9 cellular contexts compared by ENCODE assay signal in genomic region chr6:47308674-47309325, GRCh38. TPM values are rescaled to one million over a fixed set of nuclear protein-coding genes. Genes with fewer than 3 reads are reported as not detected.
DNase-seq lines count a peak whose midpoint lies in the region; ATAC-seq, FAIRE-seq and TF ChIP-seq lines count a peak whose summit lies in the region.
"Had no signal": no experiment of that assay in that cellular context is flagged by ENCODE, and none has a peak within 500 bp of the region (broad histone marks: within the 10 kb centered on the region; RNA-seq: fewer than 3 reads in every experiment).

No MANE protein-coding gene starts in this region.

- peak overlapping the region; percentile 41 for H3K27ac Mint-ChIP-seq in chondrocyte (ENCODE audit: unreplicated experiment)
- H3K27ac Mint-ChIP-seq: natural killer cell treated with Interleukin-12 subunit alpha and Interleukin-12 subunit beta and Interleukin-15 and Interleukin-18, amount 100 ng/mL, for 72 hours had no signal

- H3K9ac ChIP-seq in NT2/D1 (ENCODE audit: insufficient read length, low read depth) (peak overlapping the region; percentile 91), HepG2 (ENCODE audit: insufficient read depth, low read depth, low read length) (peak overlapping the region; percentile 94)

- peak overlapping the region; percentile 88 for H3K4me2 ChIP-seq in HepG2 (ENCODE audit: low read depth, low read length)

- BruUV-seq in HepG2 (replicated peaks; lab: Mats Ljungman, UMichigan): no TSS peak

- under 1% methylated on average over 35 of the region's 49 CpGs for WGBS in HepG2 (ENCODE audit: low lambda C conversion rate)

- TF ChIP-seq CTCF in HEK293 (tag by site-specific recombination; IDR thresholded peaks at IDR 0.05) (no peak), chondrocyte (IDR thresholded peaks at IDR 0.05) (no peak), HepG2 (CRISPR knock-in tag; IDR thresholded peaks at IDR 0.05) (no peak)

- no peak for TF ChIP-seq POLR2A in HepG2 (IDR thresholded peaks at IDR 0.05; ENCODE audit: insufficient read depth in 1 of 2, low read depth in 2 of 2, low read length in 2 of 2)

- H3K27me3 ChIP-seq in NT2/D1 (ENCODE audit: insufficient read depth, insufficient read length) (no peaks in the 10 kb centered on the region), HepG2 (ENCODE audit: control insufficient read depth in 1 of 2, insufficient read depth in 2 of 2, low read length in 2 of 2) (peaks cover 0 to 24% of the 10 kb centered on the region in 2 experiments; a peak in 2 of 5 replicates)

- TF ChIP-seq RAD21 in HepG2 (CRISPR knock-in tag; IDR thresholded peaks at IDR 0.05): no peak

- H3K4me3 ChIP-seq in HEK293 (ENCODE audit: low read depth, low read length) (peak overlapping the region; percentile 84), NT2/D1 (ENCODE audit: insufficient read length, low read depth) (peak overlapping the region; percentile 87), HepG2 (replicated peaks in 1 of 3; ENCODE audit: insufficient read depth in 1 of 3, low read depth in 2 of 3, low read length in 3 of 3) (peak overlapping the region; percentile 93 to 98 (median 95))

- CTCF ChIA-PET in HEK293 (lab: Yijun Ruan, JAX) (interaction anchor here (0.5 to 16.8 kb wide), 7 partner anchors 22 to 460 kb away, joined by 3 to 230 read pairs (median 3); no protein-coding TSS in a partner anchor), HepG2 (lab: Yijun Ruan, JAX; ENCODE audit: low intra/inter-chr PET ratio, low total read pairs) (interaction anchor here (1.6 to 2.9 kb wide), 3 partner anchors 211 to 460 kb away, joined by 9 to 20 read pairs (median 12); no protein-coding TSS in a partner anchor)

- H3K9me3 ChIP-seq in HEK293 (ENCODE audit: control insufficient read depth, insufficient read depth, low read depth, low read length) (no peaks in the 10 kb centered on the region), NT2/D1 (ENCODE audit: insufficient read depth, low read length) (0 out of 2 replicates have a peak, but pooled peaks cover 5% of the 10 kb centered on the region), HepG2 (ENCODE audit: low read length) (no peaks in the 10 kb centered on the region)

- intact Hi-C loops in HepG2 (cut with micrococcal nuclease; ENCODE audit: unreplicated experiment): loop anchor here (5.0 kb wide), 3 partner anchors 46 to 231 kb away; no protein-coding TSS in a partner anchor

- H3K27ac ChIP-seq in HEK293 (ENCODE audit: extremely low read depth, low read depth, low read length) (peak overlapping the region; percentile 85; the same call in 1 of the 2 replicates), HepG2 (ENCODE audit: extremely low read length, insufficient read depth, low read length) (peak overlapping the region; percentile 63)

- peak overlapping the region; percentile 80 for H3K4me3 Mint-ChIP-seq in chondrocyte (ENCODE audit: unreplicated experiment)

- peaks cover 10% of the 10 kb centered on the region for H3K4me1 ChIP-seq in HEK293 (ENCODE audit: control insufficient read depth, insufficient read depth, low read length)
- H3K4me1 ChIP-seq in NT2/D1 (ENCODE audit: insufficient read depth, insufficient read length): no peaks in the 10 kb centered on the region
- peaks cover 52% of the 10 kb centered on the region for H3K4me1 ChIP-seq in HepG2 (ENCODE audit: insufficient read depth, low read length)

- H3K36me3 Mint-ChIP-seq in chondrocyte (ENCODE audit: low read depth): no peaks in the 10 kb centered on the region
- H3K36me3 Mint-ChIP-seq: natural killer cell treated with Interleukin-12 subunit alpha and Interleukin-12 subunit beta and Interleukin-15 and Interleukin-18, amount 100 ng/mL, for 72 hours had no signal

- H3K36me3 ChIP-seq in HEK293 (ENCODE audit: control insufficient read depth in 2 of 2, insufficient read depth in 1 of 2, low read length in 2 of 2) (no peaks in the 10 kb centered on the region), NT2/D1 (ENCODE audit: insufficient read depth, insufficient read length, low read length) (peaks cover 33% of the 10 kb centered on the region), HepG2 (replicated peaks in 1 of 2; ENCODE audit: control insufficient read depth in 1 of 2, insufficient read depth in 2 of 2, low read length in 2 of 2) (peaks cover 2 to 13% of the 10 kb centered on the region in 2 experiments; a peak in 4 of 5 replicates)

- DNase-seq in NCI-H82 (lab: John Stamatoyannopoulos, UW): peak; percentile 62
- no peak for DNase-seq in NCI-H82 treated with DMSO at 0.1 percent for 48 hours (lab: John Stamatoyannopoulos, UW; ENCODE audit: unreplicated experiment)
- DNase-seq in NT2/D1 (ENCODE audit: low read depth, low spot score): no peak
- no peak for DNase-seq in chondrocyte (ENCODE audit: low spot score)
- DNase-seq in HepG2 (ENCODE audit: low spot score): no peak
- peak; percentile 36 for DNase-seq in superior temporal gyrus (ENCODE audit: extremely low spot score)

- H4K20me1 ChIP-seq in HepG2 (ENCODE audit: insufficient read depth, low read length): peaks cover 47% of the 10 kb centered on the region

- no peak for FAIRE-seq in HepG2 (lab: Jason Lieb, UNC)

- H3K4me1 Mint-ChIP-seq in chondrocyte (ENCODE audit: low read depth): peaks cover 14% of the 10 kb centered on the region

- H2AFZ ChIP-seq in HepG2 (ENCODE audit: low read length): no peak overlapping the region

- peak; percentile 70 for ATAC-seq in HepG2
- no peak for ATAC-seq in GM18520 (IDR thresholded peaks at IDR 0.05; ENCODE audit: unreplicated experiment)

- H3K9me3 Mint-ChIP-seq in chondrocyte (ENCODE audit: low read depth): no peaks in the 10 kb centered on the region
- H3K9me3 Mint-ChIP-seq: natural killer cell treated with Interleukin-12 subunit alpha and Interleukin-12 subunit beta and Interleukin-15 and Interleukin-18, amount 100 ng/mL, for 72 hours had no signal

- in situ Hi-C loops in HepG2 (cut with HindIII; ENCODE audit: extremely low pct_ligation_motif_present, low pct_unique_long_range_greater_than_20kb): loop anchor here (5.0 to 25.0 kb wide), 3 partner anchors 71 to 446 kb away; no protein-coding TSS in a partner anchor

- H3K27me3 Mint-ChIP-seq in chondrocyte (ENCODE audit: low read depth): peaks cover 3% of the 10 kb centered on the region

- peaks cover 59% of the 10 kb centered on the region for H3K79me2 ChIP-seq in HepG2 (ENCODE audit: insufficient read depth, low read length)

- TF ChIP-seq EP300 in HepG2 (IDR thresholded peaks at IDR 0.05; ENCODE audit: low read depth in 2 of 2, low read length in 2 of 2): no peak
- TF ChIP-seq EP300 in HepG2 (CRISPR knock-in tag; IDR thresholded peaks at IDR 0.05; ENCODE audit: borderline replicate concordance): no peak

- POLR2A ChIA-PET in HEK293 (lab: Yijun Ruan, JAX) (interaction anchor here (1.3 to 1.9 kb wide), 4 partner anchors 18 to 216 kb away, joined by 3 to 11 read pairs (median 4); partner anchors contain the start of gene CD2AP), HepG2 (lab: Yijun Ruan, JAX) (interaction anchor here (1.0 to 6.5 kb wide), 8 partner anchors 9 to 236 kb away, joined by 3 to 36 read pairs (median 6); no protein-coding TSS in a partner anchor)

TF ChIP-seq in HEK293, 187 proteins besides CTCF, POLR2A, EP300 and RAD21 (continues in another document):
- TF ChIP-seq ZNF600 (tag by site-specific recombination; IDR thresholded peaks at IDR 0.05): peak; percentile 76

RNA-seq across cellular contexts. Expression of gene TNFRSF21, which starts 0.9 kb away (rescaled TPM):
- total RNA-seq in chondrocyte (4.3 to 23.1 TPM (median 20.2 TPM) in 3 replicates), HepG2 (2016; rRNA removed; fragmentation: Illumina TruSeq; extraction: Trizol) (35.4 and 46.3 TPM in 2 replicates)
- 64.4 and 66.8 TPM in 2 replicates for total RNA-seq in HepG2 (2016; cell fraction: cytosol; rRNA removed; fragmentation: Illumina TruSeq; extraction: Trizol; ENCODE audit: low read depth)
- 32.9 and 45.1 TPM in 2 replicates for total RNA-seq in HepG2 (2016; cell fraction: insoluble cytoplasmic fraction; rRNA removed; fragmentation: Illumina TruSeq; extraction: Trizol)
- total RNA-seq in HepG2 (2016; cell fraction: membrane; rRNA removed; fragmentation: Illumina TruSeq; extraction: Trizol): 83.9 and 85.3 TPM in 2 replicates
- 42.5 and 44.5 TPM in 2 replicates for total RNA-seq in HepG2 (2016; cell fraction: nucleus; rRNA removed; fragmentation: Illumina TruSeq; extraction: Trizol)
- 24.8 and 27.5 TPM in 2 replicates for polyA plus RNA-seq in HepG2 (2011; rRNA removed)
- 28.3 and 32.5 TPM in 2 replicates for polyA plus RNA-seq in HepG2 (2011; cell fraction: cytosol; rRNA removed)
- polyA plus RNA-seq in HepG2 (2011; cell fraction: nucleus; rRNA removed): 26.7 and 28.4 TPM in 2 replicates
- polyA plus RNA-seq in HepG2 (2012): 29.4 and 72.1 TPM in 2 replicates
- polyA plus RNA-seq in HepG2 (2016; cell fraction: cytosol; fragmentation: Illumina TruSeq; extraction: Trizol; ENCODE audit: low read depth): 7.7 and 9.6 TPM in 2 replicates
- polyA plus RNA-seq in HepG2 (2016; cell fraction: insoluble cytoplasmic fraction; fragmentation: Illumina TruSeq; extraction: Trizol; ENCODE audit: low read depth): 42.9 and 49.8 TPM in 2 replicates
- 32.5 and 38.1 TPM in 2 replicates for polyA plus RNA-seq in HepG2 (2016; cell fraction: membrane; fragmentation: Illumina TruSeq; extraction: Trizol; ENCODE audit: low read depth)
- 56.9 and 64.9 TPM in 2 replicates for polyA plus RNA-seq in HepG2 (2016; cell fraction: nucleus; fragmentation: Illumina TruSeq; extraction: Trizol; ENCODE audit: insufficient read depth, low read depth)
- polyA minus RNA-seq in HepG2 (2011; rRNA and poly(A)+ RNA removed; ENCODE audit: low replicate concordance): 26.7 and 80.6 TPM in 2 replicates
- 40.3 and 44.4 TPM in 2 replicates for polyA minus RNA-seq in HepG2 (2011; cell fraction: cytosol; rRNA and poly(A)+ RNA removed)
- polyA minus RNA-seq in HepG2 (2011; cell fraction: nucleus; rRNA and poly(A)+ RNA removed): 66.8 and 71.1 TPM in 2 replicates

Comparison
In these comparisons a context has a peak if more than half of its experiments do, and no peak if none do; other contexts are left out.
1. DNase-seq: peak in NCI-H82 (single experiment) and superior temporal gyrus (single experiment); none in NCI-H82 treated with DMSO at 0.1 percent for 48 hours (single experiment), NT2/D1 (single experiment), chondrocyte (single experiment) and HepG2 (single experiment).
2. Peak in every context shown above with its lines, with median percentiles within 50 percentile points of each other: H3K4me3 ChIP-seq.